In the genomic region with DNA sequence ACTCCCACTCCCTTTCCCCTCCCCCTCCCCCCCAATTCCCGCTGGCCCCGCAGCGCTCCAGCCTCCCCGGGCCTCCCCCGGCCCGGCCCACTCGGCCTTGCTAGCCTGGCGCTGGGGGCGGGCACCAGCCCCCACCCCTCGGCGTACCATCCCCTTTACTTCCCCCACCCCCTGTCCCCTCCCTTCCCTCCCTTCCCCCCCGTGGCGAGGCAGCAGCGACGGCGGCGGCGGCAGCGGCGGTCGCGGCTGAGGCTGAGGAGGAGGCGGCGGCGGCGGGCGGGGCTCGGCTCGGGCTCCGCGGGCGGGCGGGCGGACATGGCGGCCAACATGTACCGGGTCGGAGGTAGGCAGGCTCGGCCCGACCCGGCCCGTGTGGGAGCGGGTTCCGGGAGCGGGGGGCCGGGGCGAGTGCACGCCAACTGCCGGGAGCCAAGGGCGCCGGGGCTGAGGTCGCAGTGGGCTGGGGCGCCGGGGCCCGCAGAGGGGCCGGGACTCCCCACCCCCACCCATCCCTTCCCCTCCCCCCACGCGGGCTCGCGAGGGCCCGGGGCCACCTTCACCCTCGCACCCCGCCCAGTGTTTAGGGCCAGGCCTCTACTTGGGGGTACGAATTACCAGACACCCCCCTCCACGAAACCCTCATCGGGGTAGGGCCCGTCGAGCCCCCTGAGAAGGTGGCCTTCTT, we compare ENCODE assay signal across 1 cellular context.
TF ChIP-seq lines count a peak whose summit lies in the region.

Gene MTA3, plus strand, starts transcription at position 202 of the 685 bp plus-strand sequence. Its CDS starts 114 bp downstream, at position 316.

TF ChIP-seq in IMR-90, 13 proteins besides CTCF, POLR2A, EP300 and RAD21:
- TF ChIP-seq USF2 (IDR thresholded peaks at IDR 0.05; ENCODE audit: low read depth, low read length) (no peak), SMC3 (IDR thresholded peaks at IDR 0.05; ENCODE audit: low read depth, low read length) (no peak), NFE2L2 (IDR thresholded peaks at IDR 0.05; ENCODE audit: low read depth, low read length) (no peak), MXI1 (IDR thresholded peaks at IDR 0.05; ENCODE audit: borderline replicate concordance, low read depth, low read length) (no peak), RFX5 (IDR thresholded peaks at IDR 0.05; ENCODE audit: low read depth, low read length) (no peak), BHLHE40 (IDR thresholded peaks at IDR 0.05; ENCODE audit: low read depth, low read length) (no peak), FOS (IDR thresholded peaks at IDR 0.05; ENCODE audit: low read depth, low read length) (no peak)
TF ChIP-seq in IMR-90: peak in this region for 0.
